ENCODE assay signal across 1 cellular context in genomic region chr2:190052307-190052706, GRCh38.
TF ChIP-seq lines count a peak whose summit lies in the region.

No MANE protein-coding gene starts in this region.

TF ChIP-seq in neural cell, 6 proteins besides CTCF, POLR2A, EP300 and RAD21 (continued from another document):
- no peak for TF ChIP-seq REST (IDR thresholded peaks at IDR 0.05; ENCODE audit: borderline replicate concordance)
